Comparison of ENCODE assay signal across 17 cellular contexts in genomic region chr13:111262715-111263114, GRCh38. TPM values are rescaled to one million over a fixed set of nuclear protein-coding genes. Genes with fewer than 3 reads are reported as not detected.
A peak's percentile ranks its signal among the peaks of the same experiment; 100 is the strongest.
DNase-seq lines count a peak whose midpoint lies in the region; ATAC-seq, FAIRE-seq and TF ChIP-seq lines count a peak whose summit lies in the region.
"Had no signal": no experiment of that assay in that cellular context is flagged by ENCODE, and none has a peak within 500 bp of the region (broad histone marks: within the 10 kb centered on the region; RNA-seq: fewer than 3 reads in every experiment).

No MANE protein-coding gene starts in this region.

- ATAC-seq in HepG2: no peak
- no peak for ATAC-seq in right lobe of liver
- peak; percentile 42 for ATAC-seq in left ventricle myocardium superior
- ATAC-seq in upper lobe of right lung: peak; percentile 21
- no peak for ATAC-seq in HG02610 (IDR thresholded peaks at IDR 0.05; ENCODE audit: unreplicated experiment)
- no peak for ATAC-seq in GM21528 (IDR thresholded peaks at IDR 0.05; ENCODE audit: low FRiP score, unreplicated experiment)
- ATAC-seq: Panc1 had no signal

- CTCF ChIA-PET in HepG2 (lab: Yijun Ruan, JAX; ENCODE audit: low intra/inter-chr PET ratio, low total read pairs): no interaction called here

- 100% methylated on average over 3 of the region's 3 CpGs for WGBS in HepG2 (ENCODE audit: low lambda C conversion rate)
- 86% methylated on average over 1 of the region's 3 CpGs for WGBS in right lobe of liver (ENCODE audit: insufficient coverage, low coverage, low lambda C conversion rate, missing lambda C conversion rate)

- in situ Hi-C loops in HepG2 (cut with HindIII; ENCODE audit: extremely low pct_ligation_motif_present, low pct_unique_long_range_greater_than_20kb): no loop called here

- no peaks in the 10 kb centered on the region; the same call in 1 of the 2 replicates for H3K9me3 ChIP-seq in HepG2 (ENCODE audit: low read length)
- H3K9me3 ChIP-seq in right lobe of liver: no peaks in the 10 kb centered on the region
- H3K9me3 ChIP-seq in upper lobe of right lung: no peaks in the 10 kb centered on the region
- H3K9me3 ChIP-seq: BE2C had no signal

- H3K27ac ChIP-seq in HepG2 (ENCODE audit: extremely low read length, insufficient read depth, low read length) (no peak overlapping the region), right lobe of liver (no peak overlapping the region), upper lobe of right lung (no peak overlapping the region)
- H3K27ac ChIP-seq: HL-60 had no signal

- TF ChIP-seq POLR2A in HepG2 (IDR thresholded peaks at IDR 0.05; ENCODE audit: insufficient read depth in 1 of 2, low read depth in 2 of 2, low read length in 2 of 2): no peak
- no peak for TF ChIP-seq POLR2A in right lobe of liver (IDR thresholded peaks at IDR 0.05)

- FAIRE-seq in HepG2 (lab: Jason Lieb, UNC): no peak

- no peak overlapping the region for H3K9ac ChIP-seq in HepG2 (ENCODE audit: insufficient read depth, low read depth, low read length)

- H3K4me3 ChIP-seq in HepG2 (replicated peaks in 1 of 3; ENCODE audit: insufficient read depth in 1 of 3, low read depth in 2 of 3, low read length in 3 of 3): no peak overlapping the region
- H3K4me3 ChIP-seq in right lobe of liver: no peak overlapping the region
- no peak overlapping the region for H3K4me3 ChIP-seq in upper lobe of right lung

- no TSS peak for BruUV-seq in HepG2 (replicated peaks; lab: Mats Ljungman, UMichigan)

- no peaks in the 10 kb centered on the region for H3K79me2 ChIP-seq in HepG2 (ENCODE audit: insufficient read depth, low read length)

- H3K27me3 ChIP-seq in HepG2 (ENCODE audit: control insufficient read depth in 1 of 2, insufficient read depth in 2 of 2, low read length in 2 of 2) (no peaks in the 10 kb centered on the region), right lobe of liver (no peaks in the 10 kb centered on the region), upper lobe of right lung (no peaks in the 10 kb centered on the region)
- H3K27me3 ChIP-seq: BE2C had no signal

- intact Hi-C loops in HepG2 (cut with micrococcal nuclease; ENCODE audit: unreplicated experiment) (no loop called here), right lobe of liver (cut with DNase I) (no loop called here), left ventricle myocardium superior (cut with micrococcal nuclease) (no loop called here), upper lobe of right lung (cut with DNase I) (no loop called here)

- no peak for TF ChIP-seq RAD21 in HepG2 (CRISPR knock-in tag; IDR thresholded peaks at IDR 0.05)

- H2AFZ ChIP-seq in HepG2 (ENCODE audit: low read length): no peak overlapping the region

- H3K4me1 ChIP-seq in HepG2 (ENCODE audit: insufficient read depth, low read length): no peaks in the 10 kb centered on the region
- no peaks in the 10 kb centered on the region for H3K4me1 ChIP-seq in right lobe of liver
- no peaks in the 10 kb centered on the region for H3K4me1 ChIP-seq in upper lobe of right lung
- H3K4me1 ChIP-seq: BE2C had no signal

- H3K36me3 ChIP-seq in HepG2 (replicated peaks in 1 of 2; ENCODE audit: control insufficient read depth in 1 of 2, insufficient read depth in 2 of 2, low read length in 2 of 2) (peaks cover 16 to 30% of the 10 kb centered on the region in 2 experiments), right lobe of liver (peaks cover 0 to 18% (median 6%) of the 10 kb centered on the region in 4 donors), upper lobe of right lung (peaks cover 33% of the 10 kb centered on the region)

- no peaks in the 10 kb centered on the region for H4K20me1 ChIP-seq in HepG2 (ENCODE audit: insufficient read depth, low read length)

- H3K4me2 ChIP-seq in HepG2 (ENCODE audit: low read depth, low read length): no peak overlapping the region

- POLR2A ChIA-PET in HepG2 (lab: Yijun Ruan, JAX): no interaction called here

- TF ChIP-seq EP300 in HepG2 (IDR thresholded peaks at IDR 0.05; ENCODE audit: low read depth in 2 of 2, low read length in 2 of 2): no peak
- no peak for TF ChIP-seq EP300 in HepG2 (CRISPR knock-in tag; IDR thresholded peaks at IDR 0.05; ENCODE audit: borderline replicate concordance)

- TF ChIP-seq CTCF in HepG2 (CRISPR knock-in tag; IDR thresholded peaks at IDR 0.05): no peak
- TF ChIP-seq CTCF in right lobe of liver (IDR thresholded peaks at IDR 0.05): no peak
- no peak for TF ChIP-seq CTCF in upper lobe of right lung (IDR thresholded peaks at IDR 0.05)

- DNase-seq in HepG2 (ENCODE audit: low spot score) (no peak), right lobe of liver (no peak), NCI-H69 (lab: John Stamatoyannopoulos, UW) (peak; percentile 71), left ventricle myocardium superior (no peak), upper lobe of right lung (no peak)
- DNase-seq: BE2C; CD8-positive, alpha-beta memory T cell; HCEC 1CT; KBM-7; NCI-H1092; NCI-H2227 treated with DMSO at 0.1 percent for 48 hours; SHP77 treated with DMSO at 0.1 percent for 48 hours had no signal

TF ChIP-seq in HepG2, 621 proteins besides CTCF, POLR2A, EP300 and RAD21:
- TF ChIP-seq RBM22 (optimal IDR thresholded peaks at IDR 0.05; ENCODE audit: low read length) (peak; percentile 21), HIC2 (CRISPR knock-in tag; IDR thresholded peaks at IDR 0.05; ENCODE audit: low read depth) (no peak)

RNA-seq across cellular contexts. Expression of gene TEX29, which starts 57.7 kb away (rescaled TPM):
- total RNA-seq in HepG2 (2016; rRNA removed; fragmentation: Illumina TruSeq; extraction: Trizol) (0.22 TPM in 1 of 2 replicates, not detected in the other), right lobe of liver (under 1 TPM in 1 of 6 experiments, not detected in 5; 0.42 TPM), left ventricle myocardium superior (0.32 TPM), upper lobe of right lung (0.81 TPM)
- total RNA-seq in HepG2 (2016; cell fraction: cytosol; rRNA removed; fragmentation: Illumina TruSeq; extraction: Trizol; ENCODE audit: low read depth): 0.71 TPM in 1 of 2 replicates, not detected in the other
- total RNA-seq in HepG2 (2016; cell fraction: insoluble cytoplasmic fraction; rRNA removed; fragmentation: Illumina TruSeq; extraction: Trizol): not detected in 2 replicates
- not detected in 2 replicates for total RNA-seq in HepG2 (2016; cell fraction: membrane; rRNA removed; fragmentation: Illumina TruSeq; extraction: Trizol)
- 1.2 TPM in 1 of 2 replicates, not detected in the other for total RNA-seq in HepG2 (2016; cell fraction: nucleus; rRNA removed; fragmentation: Illumina TruSeq; extraction: Trizol)
- polyA plus RNA-seq in HepG2 (2011; rRNA removed): 0.12 and 0.34 TPM in 2 replicates
- polyA plus RNA-seq in HepG2 (2011; cell fraction: cytosol; rRNA removed): 0.10 and 0.12 TPM in 2 replicates
- polyA plus RNA-seq in HepG2 (2011; cell fraction: nucleus; rRNA removed): 0.62 and 1.8 TPM in 2 replicates
- 0.40 and 1.1 TPM in 2 replicates for polyA plus RNA-seq in HepG2 (2012)
- 0.23 and 0.47 TPM in 2 replicates for polyA plus RNA-seq in HepG2 (2016; cell fraction: cytosol; fragmentation: Illumina TruSeq; extraction: Trizol; ENCODE audit: low read depth)
- polyA plus RNA-seq in HepG2 (2016; cell fraction: insoluble cytoplasmic fraction; fragmentation: Illumina TruSeq; extraction: Trizol; ENCODE audit: low read depth): not detected in 2 replicates
- polyA plus RNA-seq in HepG2 (2016; cell fraction: membrane; fragmentation: Illumina TruSeq; extraction: Trizol; ENCODE audit: low read depth): 0.26 TPM in 1 of 2 replicates, not detected in the other
- polyA plus RNA-seq in HepG2 (2016; cell fraction: nucleus; fragmentation: Illumina TruSeq; extraction: Trizol; ENCODE audit: insufficient read depth, low read depth): 0.83 and 1.0 TPM in 2 replicates
- not detected in 2 replicates for polyA minus RNA-seq in HepG2 (2011; rRNA and poly(A)+ RNA removed; ENCODE audit: low replicate concordance)
- polyA minus RNA-seq in HepG2 (2011; cell fraction: cytosol; rRNA and poly(A)+ RNA removed): not detected in 2 replicates
- not detected in 2 replicates for polyA minus RNA-seq in HepG2 (2011; cell fraction: nucleus; rRNA and poly(A)+ RNA removed)
- total RNA-seq: CD8-positive, alpha-beta memory T cell; M059J had no signal
- polyA plus RNA-seq: CD8-positive, alpha-beta memory T cell had no signal

Comparison
In these comparisons a context has a peak if more than half of its experiments do, and no peak if none do; other contexts are left out.
1. ATAC-seq: peak in left ventricle myocardium superior (single experiment) and upper lobe of right lung (single experiment); none in HepG2 (single experiment), right lobe of liver (0 of 4), HG02610 (single experiment) and GM21528 (single experiment).